ENCODE assay signal across 8 cellular contexts in genomic region chr20:20824924-20825584, GRCh38.
A peak's percentile ranks its signal among the peaks of the same experiment; 100 is the strongest.
DNase-seq lines count a peak whose midpoint lies in the region; ATAC-seq and TF ChIP-seq lines count a peak whose summit lies in the region.

No MANE protein-coding gene starts in this region.

- peaks cover 8% of the 10 kb centered on the region for H3K9me3 ChIP-seq in endodermal cell (ENCODE audit: control insufficient read depth, low read length)

- no peak overlapping the region for H3K9ac ChIP-seq in endodermal cell (ENCODE audit: extremely low read depth, low read length, poor library complexity, severe bottlenecking)

- peaks cover 25% of the 10 kb centered on the region for H3K4me1 Mint-ChIP-seq in endodermal cell
- H3K4me1 Mint-ChIP-seq in stimulated activated naive B cell treated with anti-CD40 and anti-IgM and Interleukin-4, amounts not matched to agents 10 μg/mL and 1 μg/mL and 100 μg/mL, for 72 hours: peaks cover 6 to 7% of the 10 kb centered on the region in 2 donors

- peaks cover 12% of the 10 kb centered on the region for H3K27me3 Mint-ChIP-seq in endodermal cell (ENCODE audit: insufficient read depth)
- peaks cover 33 to 51% of the 10 kb centered on the region in 2 donors for H3K27me3 Mint-ChIP-seq in stimulated activated naive B cell treated with anti-CD40 and anti-IgM and Interleukin-4, amounts not matched to agents 10 μg/mL and 1 μg/mL and 100 μg/mL, for 72 hours

- peaks cover 15% of the 10 kb centered on the region for H3K9me3 Mint-ChIP-seq in endodermal cell
- H3K9me3 Mint-ChIP-seq in stimulated activated naive B cell treated with anti-CD40 and anti-IgM and Interleukin-4, amounts not matched to agents 10 μg/mL and 1 μg/mL and 100 μg/mL, for 72 hours: peaks cover 9 to 10% of the 10 kb centered on the region in 2 donors

- peak; percentile 88 for TF ChIP-seq CTCF in endodermal cell (conservative IDR thresholded peaks at IDR 0.05)

- H3K4me1 ChIP-seq in endodermal cell (ENCODE audit: control insufficient read depth, insufficient read depth, low read length): no peaks in the 10 kb centered on the region

- H3K27ac Mint-ChIP-seq in endodermal cell: no peak overlapping the region
- no peak overlapping the region for H3K27ac Mint-ChIP-seq in stimulated activated naive B cell treated with anti-CD40 and anti-IgM and Interleukin-4, amounts not matched to agents 10 μg/mL and 1 μg/mL and 100 μg/mL, for 72 hours

- no peak overlapping the region for H3K4me3 Mint-ChIP-seq in endodermal cell
- peak overlapping the region in 1 of 2 donors; percentile 12 for H3K4me3 Mint-ChIP-seq in stimulated activated naive B cell treated with anti-CD40 and anti-IgM and Interleukin-4, amounts not matched to agents 10 μg/mL and 1 μg/mL and 100 μg/mL, for 72 hours

- DNase-seq in GF-D8 (lab: John Stamatoyannopoulos, UW): peak; percentile 16
- DNase-seq in NCI-H510A (lab: John Stamatoyannopoulos, UW): peak; percentile 17
- DNase-seq in activated CD4-positive, alpha-beta T cell treated with anti-CD3 and anti-CD28 coated beads, Interleukin-2, amount 50 U/mL, for 1 hour: peak; percentile 37
- peak; percentile 87 for DNase-seq in endodermal cell
- peak; percentile 53 for DNase-seq in myocyte (ENCODE audit: low read depth)
- DNase-seq in stimulated activated naive B cell treated with anti-CD40 and anti-IgM and Interleukin-4, amounts not matched to agents 10 μg/mL and 1 μg/mL and 100 μg/mL, for 72 hours: peak; percentile 18

- H3K36me3 ChIP-seq in endodermal cell (ENCODE audit: control insufficient read depth, insufficient read depth, low read length): no peaks in the 10 kb centered on the region

- H3K27me3 ChIP-seq in endodermal cell (ENCODE audit: control insufficient read depth, insufficient read depth, low read length, poor library complexity, severe bottlenecking): no peaks in the 10 kb centered on the region

- no peak overlapping the region for H3K27ac ChIP-seq in endodermal cell (ENCODE audit: low read depth, low read length)

- peak; percentile 66 for ATAC-seq in HG02885 (IDR thresholded peaks at IDR 0.05; ENCODE audit: poor library complexity, unreplicated experiment)
- ATAC-seq in stimulated activated naive B cell treated with anti-CD40 and anti-IgM and Interleukin-4, amounts not matched to agents 10 μg/mL and 1 μg/mL and 100 μg/mL, for 72 hours (replicated peaks): peak; percentile 75 to 82
- no peak for ATAC-seq in HG03108 (IDR thresholded peaks at IDR 0.05; ENCODE audit: unreplicated experiment)

- H3K4me3 ChIP-seq in endodermal cell (ENCODE audit: low read length): no peak overlapping the region

- WGBS in endodermal cell (ENCODE audit: insufficient coverage in 1 of 2, insufficient read length in 1 of 2), 2 experiments: 36 to 68% methylated on average over 5 to 18 of the region's 18 CpGs

- no peaks in the 10 kb centered on the region for H3K36me3 Mint-ChIP-seq in endodermal cell (ENCODE audit: low read depth)
- H3K36me3 Mint-ChIP-seq in stimulated activated naive B cell treated with anti-CD40 and anti-IgM and Interleukin-4, amounts not matched to agents 10 μg/mL and 1 μg/mL and 100 μg/mL, for 72 hours: peaks cover 4% of the 10 kb centered on the region in 2 donors

Comparison
In these comparisons a context has a peak if more than half of its experiments do, and no peak if none do; other contexts are left out.
1. DNase-seq: peak in every context shown above with its lines; median percentile 87 in endodermal cell; 53 in myocyte; 37 in activated CD4-positive, alpha-beta T cell treated with anti-CD3 and anti-CD28 coated beads, Interleukin-2, amount 50 U/mL, for 1 hour; 18 in stimulated activated naive B cell treated with anti-CD40 and anti-IgM and Interleukin-4, amounts not matched to agents 10 μg/mL and 1 μg/mL and 100 μg/mL, for 72 hours; 17 in NCI-H510A; 16 in GF-D8.